Comparison of ENCODE assay signal across 10 cellular contexts in the genomic region with DNA sequence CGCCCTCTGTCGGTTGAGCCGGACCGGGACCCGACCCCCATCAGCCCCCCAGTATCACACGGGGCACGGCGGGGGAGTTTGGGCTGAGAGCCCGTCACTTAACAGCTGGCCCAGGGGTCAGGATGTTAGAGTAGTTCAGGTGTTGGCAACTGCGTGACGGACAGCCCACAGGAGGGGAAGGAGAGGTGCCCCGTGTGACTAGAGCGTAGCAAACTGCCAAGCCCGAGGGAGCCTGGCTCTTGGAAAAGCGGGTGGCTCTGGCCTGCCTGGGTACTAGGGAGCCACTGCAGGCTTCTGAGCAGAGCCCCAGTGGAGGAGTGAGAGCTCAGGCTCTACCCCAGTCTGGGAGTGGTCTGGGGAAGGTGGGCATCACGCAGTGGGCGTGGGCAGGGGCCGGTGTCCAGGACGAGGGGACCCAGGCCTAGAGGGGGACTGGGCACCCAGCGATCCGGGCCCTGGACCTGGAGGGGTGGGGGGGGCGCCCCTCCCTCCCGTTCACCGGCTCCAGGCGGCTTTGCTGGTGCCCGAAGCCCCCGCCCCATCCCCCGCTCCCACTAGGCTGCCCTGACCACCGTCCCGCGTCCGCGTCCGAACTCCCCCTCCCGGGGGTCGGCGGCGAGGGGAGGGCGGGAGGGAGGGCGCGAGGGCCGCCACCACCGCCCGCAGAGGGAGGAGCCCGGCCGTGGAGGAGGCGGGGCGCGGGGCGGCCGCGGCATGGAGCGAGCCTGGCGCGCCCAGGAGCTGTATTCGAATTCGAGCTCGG. TPM values are rescaled to one million over a fixed set of nuclear protein-coding genes. Genes with fewer than 3 reads are reported as not detected.
DNase-seq lines count a peak whose midpoint lies in the region; ATAC-seq and TF ChIP-seq lines count a peak whose summit lies in the region.
"Had no signal": no experiment of that assay in that cellular context is flagged by ENCODE, and none has a peak within 500 bp of the region (broad histone marks: within the 10 kb centered on the region; RNA-seq: fewer than 3 reads in every experiment).

No MANE protein-coding gene starts in this region.

- H3K27me3 Mint-ChIP-seq in T-helper 2 cell treated with Interferon-gamma antibody and Interleukin-4, amounts not matched to agents 5 μg/mL and 100 μg/mL, for 36 hours (ENCODE audit: low read depth), result no peaks in the 10 kb centered on the region

- no peaks in the 10 kb centered on the region for H3K9me3 Mint-ChIP-seq in T-helper 2 cell treated with Interferon-gamma antibody and Interleukin-4, amounts not matched to agents 5 μg/mL and 100 μg/mL, for 36 hours
- H3K9me3 Mint-ChIP-seq: activated CD4-positive, alpha-beta memory T cell treated with anti-CD3 and anti-CD28 coated beads for 36 hours had no signal

- POLR2A ChIA-PET in A673 (lab: Charles Lee; ENCODE audit: low non-redundant PET), result no interaction called here

- H3K36me3 ChIP-seq in A673 (ENCODE audit: insufficient read depth, low read length, poor library complexity, severe bottlenecking) (no peaks in the 10 kb centered on the region), HUES64 (ENCODE audit: insufficient read depth, low read length) (no peaks in the 10 kb centered on the region), esophagus (ENCODE audit: control insufficient read depth in 2 of 2, insufficient read depth in 2 of 2, low read length in 1 of 2) (peaks cover 0 to 8% of the 10 kb centered on the region in 2 donors), mucosa of descending colon (ENCODE audit: low read depth) (no peaks in the 10 kb centered on the region)

- in situ Hi-C loops in KBM-7 (cut with MboI; ENCODE audit: low pct_unique_long_range_greater_than_20kb, low sequenced_read_pairs), result no loop called here

- ATAC-seq in mucosa of descending colon (peak; percentile 70), HG02840 (IDR thresholded peaks at IDR 0.05; ENCODE audit: low FRiP score, unreplicated experiment) (no peak)

- no peak overlapping the region for H3K27ac Mint-ChIP-seq in T-helper 2 cell treated with Interferon-gamma antibody and Interleukin-4, amounts not matched to agents 5 μg/mL and 100 μg/mL, for 36 hours
- H3K27ac Mint-ChIP-seq: activated CD4-positive, alpha-beta memory T cell treated with anti-CD3 and anti-CD28 coated beads for 36 hours; memory B cell had no signal

- peak; percentile 79 for TF ChIP-seq CTCF in A673 (conservative IDR thresholded peaks at IDR 0.05; ENCODE audit: low read depth, low read length)
- no peak for TF ChIP-seq CTCF in mucosa of descending colon (IDR thresholded peaks at IDR 0.05)

- H3K9ac ChIP-seq in HUES64 (ENCODE audit: low read depth, low read length), result no peak overlapping the region; the same call in 1 of the 2 replicates

- H3K9me3 ChIP-seq in A673 (ENCODE audit: low read depth, low read length, poor library complexity, severe bottlenecking), result no peaks in the 10 kb centered on the region
- no peaks in the 10 kb centered on the region for H3K9me3 ChIP-seq in HUES64 (ENCODE audit: insufficient read depth, low read depth, low read length)
- no peaks in the 10 kb centered on the region for H3K9me3 ChIP-seq in esophagus (ENCODE audit: control insufficient read depth in 2 of 2, insufficient read depth in 1 of 2, low read depth in 1 of 2, low read length in 1 of 2)
- H3K9me3 ChIP-seq in mucosa of descending colon, result no peaks in the 10 kb centered on the region

- H3K27me3 ChIP-seq in A673 (replicated peaks; ENCODE audit: insufficient read depth, low read depth, low read length, poor library complexity) (no peaks in the 10 kb centered on the region), HUES64 (ENCODE audit: insufficient read depth, low read length) (peaks cover 25% of the 10 kb centered on the region), esophagus (ENCODE audit: control insufficient read depth in 1 of 2, insufficient read depth in 2 of 2, low read length in 2 of 2) (no peaks in the 10 kb centered on the region)

- DNase-seq in A673 (ENCODE audit: low spot score) (peak; percentile 36), mucosa of descending colon (peak in 2 of 3 donors; percentile 41 to 44), KBM-7 (no peak), NOMO-1 treated with dmso at 0.1 percent for 144 hours (lab: John Stamatoyannopoulos, UW; ENCODE audit: unreplicated experiment) (no peak)
- DNase-seq in T-helper 2 cell treated with Interferon-gamma antibody and Interleukin-4, amounts not matched to agents 5 μg/mL and 100 μg/mL, for 36 hours (ENCODE audit: low spot score), result no peak
- DNase-seq: activated CD4-positive, alpha-beta memory T cell treated with anti-CD3 and anti-CD28 coated beads for 36 hours had no signal

- peak overlapping the region; percentile 36 for H3K4me3 ChIP-seq in A673 (ENCODE audit: low read depth, low read length, poor library complexity, severe bottlenecking)
- peak overlapping the region; percentile 40 for H3K4me3 ChIP-seq in HUES64 (ENCODE audit: low read length)
- peak overlapping the region; percentile 9 to 42 for H3K4me3 ChIP-seq in esophagus (ENCODE audit: low read depth in 1 of 2, low read length in 2 of 2)
- H3K4me3 ChIP-seq in mucosa of descending colon, result no peak overlapping the region

- BruUV-seq in A673 (replicated peaks; lab: Mats Ljungman, UMichigan), result no TSS peak

- intact Hi-C loops in A673 (cut with micrococcal nuclease; ENCODE audit: unreplicated experiment) (no loop called here), mucosa of descending colon (cut with DNase I, micrococcal nuclease) (no loop called here)

- 7% methylated on average over 45 of the region's 58 CpGs for WGBS in HUES64
- 22 to 25% methylated on average over 34 to 57 of the region's 58 CpGs for WGBS in esophagus, 2 donors

- no peaks in the 10 kb centered on the region for H3K36me3 Mint-ChIP-seq in T-helper 2 cell treated with Interferon-gamma antibody and Interleukin-4, amounts not matched to agents 5 μg/mL and 100 μg/mL, for 36 hours (ENCODE audit: low read depth)
- H3K36me3 Mint-ChIP-seq: activated CD4-positive, alpha-beta memory T cell treated with anti-CD3 and anti-CD28 coated beads for 36 hours; memory B cell had no signal

- H3K27ac ChIP-seq in A673 (ENCODE audit: low read depth, low read length, poor library complexity, severe bottlenecking) (no peak overlapping the region), HUES64 (ENCODE audit: low read depth, low read length) (no peak overlapping the region), esophagus (ENCODE audit: low read depth in 2 of 2, low read length in 1 of 2) (peak overlapping the region; percentile 68 to 82)

- H3K4me1 ChIP-seq in A673 (ENCODE audit: insufficient read depth, low read length, poor library complexity, severe bottlenecking) (no peaks in the 10 kb centered on the region), HUES64 (ENCODE audit: insufficient read depth, low read length) (no peaks in the 10 kb centered on the region), esophagus (ENCODE audit: control insufficient read depth in 2 of 2, insufficient read depth in 2 of 2, low read length in 1 of 2) (peaks cover 0 to 18% of the 10 kb centered on the region in 2 donors), mucosa of descending colon (ENCODE audit: low read depth) (peaks cover 4% of the 10 kb centered on the region)

- H3K4me1 Mint-ChIP-seq in T-helper 2 cell treated with Interferon-gamma antibody and Interleukin-4, amounts not matched to agents 5 μg/mL and 100 μg/mL, for 36 hours (ENCODE audit: low read depth), result peaks cover 7% of the 10 kb centered on the region
- H3K4me1 Mint-ChIP-seq: memory B cell had no signal

- CTCF ChIA-PET in A673 (lab: Charles Lee), result no interaction called here

- H3K4me3 Mint-ChIP-seq in T-helper 2 cell treated with Interferon-gamma antibody and Interleukin-4, amounts not matched to agents 5 μg/mL and 100 μg/mL, for 36 hours, result no peak overlapping the region
- H3K4me3 Mint-ChIP-seq: activated CD4-positive, alpha-beta memory T cell treated with anti-CD3 and anti-CD28 coated beads for 36 hours; memory B cell had no signal

RNA-seq across cellular contexts. Expression of a gene that starts 24.4 kb away (rescaled TPM):
- total RNA-seq in A673 (2021), result 4.4 and 6.4 TPM in 2 replicates
- polyA plus RNA-seq in HUES64 (2013, experiment 1 of 2), result 4.0 TPM
- 5.1 TPM for polyA plus RNA-seq in HUES64 (2013, experiment 2 of 2)
- polyA plus RNA-seq in esophagus, result 1 to 10 TPM; 4.1 to 9.0 TPM
- total RNA-seq in mucosa of descending colon, result 10 to 100 TPM in 1 of 3 donors, 1 to 10 TPM in 2; 3.9 to 14.2 (median 7.1) TPM

RNA-seq across cellular contexts. Expression of a gene that starts 41.0 kb away (rescaled TPM):
- not detected in 2 replicates for total RNA-seq in A673 (2021)
- not detected for polyA plus RNA-seq in HUES64 (2013, experiment 1 of 2)
- polyA plus RNA-seq in HUES64 (2013, experiment 2 of 2), result not detected
- polyA plus RNA-seq in esophagus, result under 1 TPM; 0.14 to 0.20 TPM
- 1 to 10 TPM in 1 of 3 donors, under 1 TPM in 2; 0.41 to 1.4 (median 0.43) TPM for total RNA-seq in mucosa of descending colon
- total RNA-seq: activated CD4-positive, alpha-beta memory T cell treated with anti-CD3 and anti-CD28 coated beads for 36 hours had no signal

Comparison
In these comparisons a context has a peak if more than half of its experiments do, and no peak if none do; other contexts are left out.
1. DNase-seq: peak in A673 (single experiment) and mucosa of descending colon (2 of 3); none in KBM-7 (single experiment), T-helper 2 cell treated with Interferon-gamma antibody and Interleukin-4, amounts not matched to agents 5 μg/mL and 100 μg/mL, for 36 hours (single experiment) and NOMO-1 treated with dmso at 0.1 percent for 144 hours (single experiment).
2. H3K27ac ChIP-seq: peak in esophagus (2 of 2); none in A673 (single experiment) and HUES64 (single experiment).